In genomic region chr6:56953597-56954388, GRCh38 we compare ENCODE assay signal across 8 cellular contexts. TPM values are rescaled to one million over a fixed set of nuclear protein-coding genes. Genes with fewer than 3 reads are reported as not detected.
A peak's percentile ranks its signal among the peaks of the same experiment; 100 is the strongest.
DNase-seq lines count a peak whose midpoint lies in the region; ATAC-seq and TF ChIP-seq lines count a peak whose summit lies in the region.

No MANE protein-coding gene starts in this region.

- H3K9ac ChIP-seq in SK-N-MC (ENCODE audit: insufficient read length): peak overlapping the region; percentile 85
- H3K9ac ChIP-seq in neural cell (ENCODE audit: low read length): peak overlapping the region; percentile 65

- H3K4me3 ChIP-seq in AG10803 (ENCODE audit: low read length) (peak overlapping the region; percentile 92), SK-N-MC (peak overlapping the region; percentile 94), epithelial cell of esophagus (ENCODE audit: low read length) (peak overlapping the region; percentile 57), neural cell (ENCODE audit: low read length) (peak overlapping the region; percentile 83)

- ATAC-seq in GM19023 (IDR thresholded peaks at IDR 0.05; ENCODE audit: unreplicated experiment) (peak; percentile 0), HG02970 (IDR thresholded peaks at IDR 0.05; ENCODE audit: low FRiP score, unreplicated experiment) (no peak)

- TF ChIP-seq CTCF in AG10803 (conservative IDR thresholded peaks at IDR 0.05; ENCODE audit: low read length) (no peak), epithelial cell of esophagus (IDR thresholded peaks at IDR 0.05; ENCODE audit: insufficient read depth, low read depth, low read length, missing control alignments) (no peak), neural cell (IDR thresholded peaks at IDR 0.05; ENCODE audit: poor library complexity, severe bottlenecking) (no peak)

- DNase-seq in AG10803 (ENCODE audit: low read depth) (no peak), SK-N-MC (ENCODE audit: low read depth, low spot score) (no peak), epithelial cell of esophagus (ENCODE audit: low read depth) (peak; percentile 20), GM03348 (ENCODE audit: low spot score) (no peak), MV-4-11 (lab: John Stamatoyannopoulos, UW) (no peak)

- H2AFZ ChIP-seq in neural cell (ENCODE audit: low read depth, low read length): peak overlapping the region; percentile 65

- no peaks in the 10 kb centered on the region for H3K79me2 ChIP-seq in neural cell (replicated peaks; ENCODE audit: insufficient read depth, low read length)

- no peak for TF ChIP-seq RAD21 in neural cell (conservative IDR thresholded peaks at IDR 0.05)

- H3K9me2 ChIP-seq in neural cell (ENCODE audit: insufficient read depth, low read length): no peaks in the 10 kb centered on the region

- no peaks in the 10 kb centered on the region for H3F3A ChIP-seq in neural cell (ENCODE audit: insufficient read depth, low read length, poor library complexity, severe bottlenecking)

- H3K36me3 ChIP-seq in SK-N-MC (ENCODE audit: insufficient read depth, low read length) (peaks cover 10% of the 10 kb centered on the region; the same call in 1 of the 2 replicates), neural cell (ENCODE audit: insufficient read depth, low read length) (no peaks in the 10 kb centered on the region)

- H3K4me2 ChIP-seq in neural cell (ENCODE audit: low read length): peak overlapping the region; percentile 48

- peaks cover 35% of the 10 kb centered on the region for H3K27me3 ChIP-seq in neural cell (ENCODE audit: insufficient read depth, low read depth, low read length)

- H3K9me3 ChIP-seq in SK-N-MC (ENCODE audit: low read depth, low read length): no peaks in the 10 kb centered on the region
- H3K9me3 ChIP-seq in neural cell (ENCODE audit: low read length): no peaks in the 10 kb centered on the region

- no peaks in the 10 kb centered on the region for H4K20me1 ChIP-seq in neural cell (ENCODE audit: insufficient read depth)

- peak overlapping the region; percentile 49; the same call in 1 of the 2 replicates for H3K27ac ChIP-seq in SK-N-MC
- no peak overlapping the region for H3K27ac ChIP-seq in neural cell (ENCODE audit: low read length)

- no peak for TF ChIP-seq EP300 in neural cell (conservative IDR thresholded peaks at IDR 0.05; ENCODE audit: poor library complexity, severe bottlenecking)

TF ChIP-seq in neural cell, 6 proteins besides CTCF, POLR2A, EP300 and RAD21:
- TF ChIP-seq POLR2AphosphoS5 (IDR thresholded peaks at IDR 0.05) (no peak), EZH2 (IDR thresholded peaks at IDR 0.05; ENCODE audit: borderline replicate concordance, insufficient read depth, low read length, poor library complexity, severe bottlenecking) (no peak), TAF1 (IDR thresholded peaks at IDR 0.05; ENCODE audit: low read depth) (no peak), SMC3 (conservative IDR thresholded peaks at IDR 0.05; ENCODE audit: poor library complexity) (no peak)

RNA-seq across cellular contexts. Expression of gene BEND6, which starts 1.1 kb away (rescaled TPM):
- 5.4 and 8.6 TPM in 2 replicates for polyA plus RNA-seq in neural cell
- 6.6 and 8.7 TPM in 2 replicates for polyA minus RNA-seq in neural cell
